Comparison of ENCODE assay signal across 7 cellular contexts in the genomic region with DNA sequence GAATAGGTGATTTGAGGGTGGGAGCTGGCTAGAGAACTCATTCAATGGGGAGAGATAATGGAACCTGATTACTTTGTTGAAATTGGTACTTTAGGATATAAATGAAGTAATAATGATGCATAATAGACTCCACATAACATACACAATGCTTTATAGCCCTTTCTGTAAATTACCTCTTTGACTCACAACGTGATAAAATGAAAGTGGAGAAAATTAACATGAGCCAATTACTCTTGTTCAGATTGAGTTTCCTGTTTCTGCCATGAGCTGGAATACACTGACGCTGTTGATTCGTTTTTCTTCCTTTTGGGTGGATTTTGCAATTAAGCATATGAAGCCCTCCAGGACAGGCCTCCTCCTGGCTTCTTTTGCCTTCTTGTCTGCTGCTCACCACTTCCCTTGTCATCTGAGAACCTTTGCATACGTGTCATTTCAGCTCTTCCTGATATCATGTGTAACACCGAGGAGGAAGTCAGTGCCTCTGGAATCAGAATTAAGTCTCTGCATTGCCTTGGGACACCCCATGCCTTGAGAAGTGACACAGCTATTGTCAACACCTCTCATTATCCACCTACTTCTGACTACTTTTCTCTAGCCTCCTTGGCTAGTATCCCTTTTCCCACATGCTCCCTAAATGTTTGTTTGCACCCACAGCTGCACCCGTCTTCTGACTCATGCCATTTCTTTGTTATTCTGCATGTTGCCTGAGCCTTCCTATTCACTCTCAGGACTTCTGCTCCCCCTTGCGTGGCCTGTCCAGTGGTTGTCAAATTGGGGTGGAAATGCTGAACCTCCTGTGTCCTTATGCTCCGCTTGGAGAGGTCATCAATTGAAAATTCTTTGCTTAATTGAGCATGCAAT.
A peak's percentile ranks its signal among the peaks of the same experiment; 100 is the strongest.
DNase-seq lines count a peak whose midpoint lies in the region; ATAC-seq and TF ChIP-seq lines count a peak whose summit lies in the region.

No MANE protein-coding gene starts in this region.

- ATAC-seq in HG03095 (IDR thresholded peaks at IDR 0.05; ENCODE audit: unreplicated experiment) (peak; percentile 31), HG02571 (IDR thresholded peaks at IDR 0.05; ENCODE audit: unreplicated experiment) (no peak)
- ATAC-seq in stimulated activated memory B cell treated with anti-CD40 and anti-IgM and Interleukin-4, amounts not matched to agents 10 μg/mL and 1 μg/mL and 100 μg/mL, for 72 hours, result no peak

- no peak overlapping the region for H3K4me3 ChIP-seq in fibroblast of villous mesenchyme (ENCODE audit: low read depth, low read length)

- H3K27me3 Mint-ChIP-seq in stimulated activated memory B cell treated with anti-CD40 and anti-IgM and Interleukin-4, amounts not matched to agents 10 μg/mL and 1 μg/mL and 100 μg/mL, for 72 hours, result no peaks in the 10 kb centered on the region

- peaks cover 43% of the 10 kb centered on the region for H3K4me1 Mint-ChIP-seq in stimulated activated memory B cell treated with anti-CD40 and anti-IgM and Interleukin-4, amounts not matched to agents 10 μg/mL and 1 μg/mL and 100 μg/mL, for 72 hours

- peak overlapping the region; percentile 69 for H3K27ac Mint-ChIP-seq in stimulated activated memory B cell treated with anti-CD40 and anti-IgM and Interleukin-4, amounts not matched to agents 10 μg/mL and 1 μg/mL and 100 μg/mL, for 72 hours

- H3K9me3 Mint-ChIP-seq in stimulated activated memory B cell treated with anti-CD40 and anti-IgM and Interleukin-4, amounts not matched to agents 10 μg/mL and 1 μg/mL and 100 μg/mL, for 72 hours, result no peaks in the 10 kb centered on the region

- H3K36me3 Mint-ChIP-seq in stimulated activated memory B cell treated with anti-CD40 and anti-IgM and Interleukin-4, amounts not matched to agents 10 μg/mL and 1 μg/mL and 100 μg/mL, for 72 hours, result no peaks in the 10 kb centered on the region

- no peak for TF ChIP-seq CTCF in fibroblast of villous mesenchyme (IDR thresholded peaks at IDR 0.05; ENCODE audit: insufficient read depth, low read depth, low read length)

- H3K4me3 Mint-ChIP-seq in stimulated activated memory B cell treated with anti-CD40 and anti-IgM and Interleukin-4, amounts not matched to agents 10 μg/mL and 1 μg/mL and 100 μg/mL, for 72 hours, result peak overlapping the region; percentile 39

- peak; percentile 50 for DNase-seq in fibroblast of villous mesenchyme (ENCODE audit: low read depth)
- DNase-seq in stimulated activated naive CD4-positive, alpha-beta T cell (lab: John Stamatoyannopoulos, UW), result no peak
- no peak for DNase-seq in epidermal melanocyte (ENCODE audit: insufficient read length, low spot score)

TF ChIP-seq in PFSK-1, 5 proteins besides CTCF, POLR2A, EP300 and RAD21:
- peak; percentile 70; the same call in 1 of the 2 replicates for TF ChIP-seq SIN3A (IDR thresholded peaks at IDR 0.05; ENCODE audit: borderline replicate concordance, insufficient read depth, low read length)
- TF ChIP-seq, protein P1, sequence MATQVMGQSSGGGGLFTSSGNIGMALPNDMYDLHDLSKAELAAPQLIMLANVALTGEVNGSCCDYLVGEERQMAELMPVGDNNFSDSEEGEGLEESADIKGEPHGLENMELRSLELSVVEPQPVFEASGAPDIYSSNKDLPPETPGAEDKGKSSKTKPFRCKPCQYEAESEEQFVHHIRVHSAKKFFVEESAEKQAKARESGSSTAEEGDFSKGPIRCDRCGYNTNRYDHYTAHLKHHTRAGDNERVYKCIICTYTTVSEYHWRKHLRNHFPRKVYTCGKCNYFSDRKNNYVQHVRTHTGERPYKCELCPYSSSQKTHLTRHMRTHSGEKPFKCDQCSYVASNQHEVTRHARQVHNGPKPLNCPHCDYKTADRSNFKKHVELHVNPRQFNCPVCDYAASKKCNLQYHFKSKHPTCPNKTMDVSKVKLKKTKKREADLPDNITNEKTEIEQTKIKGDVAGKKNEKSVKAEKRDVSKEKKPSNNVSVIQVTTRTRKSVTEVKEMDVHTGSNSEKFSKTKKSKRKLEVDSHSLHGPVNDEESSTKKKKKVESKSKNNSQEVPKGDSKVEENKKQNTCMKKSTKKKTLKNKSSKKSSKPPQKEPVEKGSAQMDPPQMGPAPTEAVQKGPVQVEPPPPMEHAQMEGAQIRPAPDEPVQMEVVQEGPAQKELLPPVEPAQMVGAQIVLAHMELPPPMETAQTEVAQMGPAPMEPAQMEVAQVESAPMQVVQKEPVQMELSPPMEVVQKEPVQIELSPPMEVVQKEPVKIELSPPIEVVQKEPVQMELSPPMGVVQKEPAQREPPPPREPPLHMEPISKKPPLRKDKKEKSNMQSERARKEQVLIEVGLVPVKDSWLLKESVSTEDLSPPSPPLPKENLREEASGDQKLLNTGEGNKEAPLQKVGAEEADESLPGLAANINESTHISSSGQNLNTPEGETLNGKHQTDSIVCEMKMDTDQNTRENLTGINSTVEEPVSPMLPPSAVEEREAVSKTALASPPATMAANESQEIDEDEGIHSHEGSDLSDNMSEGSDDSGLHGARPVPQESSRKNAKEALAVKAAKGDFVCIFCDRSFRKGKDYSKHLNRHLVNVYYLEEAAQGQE (IDR thresholded peaks at IDR 0.05; ENCODE audit: insufficient read depth in 1 of 2, low read depth in 2 of 2, low read length in 2 of 2), result no peak
